Comparison of ENCODE assay signal across 1 cellular context in genomic region chr1:194297999-194298598, GRCh38.
TF ChIP-seq lines count a peak whose summit lies in the region.

No MANE protein-coding gene starts in this region.

TF ChIP-seq in K562, 482 proteins besides CTCF, POLR2A, EP300 and RAD21 (continued from another document and continues in another):
- TF ChIP-seq CTCFL (IDR thresholded peaks at IDR 0.05; ENCODE audit: borderline replicate concordance, insufficient read depth, low read depth, low read length, poor library complexity, severe bottlenecking) = no peak
- no peak for TF ChIP-seq PREB (CRISPR knock-in tag; IDR thresholded peaks at IDR 0.05)
- peak; percentile 34; the same call in 1 of the 2 replicates for TF ChIP-seq PTTG1 (tag; IDR thresholded peaks at IDR 0.05; ENCODE audit: low read depth)
- peak; percentile 61 for TF ChIP-seq BACH1 (tag; IDR thresholded peaks at IDR 0.05)
- TF ChIP-seq BRD9 (IDR thresholded peaks at IDR 0.05; ENCODE audit: low read depth, partially characterized antibody) = no peak
- TF ChIP-seq KDM4B (IDR thresholded peaks at IDR 0.05; ENCODE audit: borderline replicate concordance in 2 of 2, low read depth in 1 of 2) = no peak
- TF ChIP-seq KLF16 (IDR thresholded peaks at IDR 0.05) = no peak
- peak; percentile 78 for TF ChIP-seq CEBPB (tag; IDR thresholded peaks at IDR 0.05)
- TF ChIP-seq CBX8 (IDR thresholded peaks at IDR 0.05; ENCODE audit: borderline replicate concordance, extremely low read depth, low read depth, low read length, poor library complexity, severe bottlenecking) = no peak
- no peak for TF ChIP-seq TAF7 (tag; IDR thresholded peaks at IDR 0.05)
- no peak for TF ChIP-seq SIX5 (IDR thresholded peaks at IDR 0.05; ENCODE audit: borderline replicate concordance in 1 of 2, insufficient read depth in 1 of 2, low read depth in 1 of 2, low read length in 2 of 2)
- TF ChIP-seq ZNF740 (CRISPR knock-in tag; IDR thresholded peaks at IDR 0.05) = no peak
- TF ChIP-seq ZNF740 (tag; IDR thresholded peaks at IDR 0.05) = 0 out of 4 replicates have a peak, but pooled peaks of 1 of the 2 experiments have one; percentile 19
- no peak for TF ChIP-seq BCL6 (CRISPR knock-in tag; IDR thresholded peaks at IDR 0.05)
- no peak for TF ChIP-seq MXI1 (IDR thresholded peaks at IDR 0.05; ENCODE audit: low read depth, low read length)
- TF ChIP-seq ATF3 (IDR thresholded peaks at IDR 0.05) = peak; percentile 64
- TF ChIP-seq ATF3 (CRISPR knock-in tag; conservative IDR thresholded peaks at IDR 0.05) = no peak
- TF ChIP-seq ZSCAN32 (CRISPR knock-in tag; IDR thresholded peaks at IDR 0.05) = peak; percentile 93
- no peak for TF ChIP-seq MBD1 (CRISPR knock-in tag; IDR thresholded peaks at IDR 0.05)
- no peak for TF ChIP-seq ELF1 (tag; IDR thresholded peaks at IDR 0.05)
- no peak for TF ChIP-seq NR2C1 (IDR thresholded peaks at IDR 0.05)
- peak; percentile 65 for TF ChIP-seq NR2C1 (tag; IDR thresholded peaks at IDR 0.05)
- peak; percentile 58 for TF ChIP-seq SMAD4 (CRISPR knock-in tag; conservative IDR thresholded peaks at IDR 0.05)
- TF ChIP-seq HCFC1 (IDR thresholded peaks at IDR 0.05; ENCODE audit: low read depth, low read length) = no peak
- TF ChIP-seq CBFB (CRISPR knock-in tag; IDR thresholded peaks at IDR 0.05) = no peak
- TF ChIP-seq TGIF2 (CRISPR knock-in tag; IDR thresholded peaks at IDR 0.05) = no peak
- no peak for TF ChIP-seq ARID1B (IDR thresholded peaks at IDR 0.05)
- no peak for TF ChIP-seq FOSL1 (tag; conservative IDR thresholded peaks at IDR 0.05)
- no peak for TF ChIP-seq ZBTB2 (IDR thresholded peaks at IDR 0.05)
- TF ChIP-seq CBX2 (IDR thresholded peaks at IDR 0.05; ENCODE audit: insufficient read depth, low read length, poor library complexity, severe bottlenecking) = no peak
- no peak for TF ChIP-seq ZBTB12 (CRISPR knock-in tag; IDR thresholded peaks at IDR 0.05)
- no peak for TF ChIP-seq CLOCK (CRISPR knock-in tag; IDR thresholded peaks at IDR 0.05; ENCODE audit: borderline replicate concordance)
- no peak for TF ChIP-seq ZNF551 (CRISPR knock-in tag; IDR thresholded peaks at IDR 0.05)
- TF ChIP-seq CEBPG (CRISPR knock-in tag; IDR thresholded peaks at IDR 0.05) = peak; percentile 69
- TF ChIP-seq CEBPG (tag; conservative IDR thresholded peaks at IDR 0.05 in 1 of 2, IDR thresholded peaks at IDR 0.05 in 1 of 2) = peak; percentile 91 to 94
- TF ChIP-seq SIN3A (IDR thresholded peaks at IDR 0.05; ENCODE audit: borderline replicate concordance in 2 of 2, control insufficient read depth in 1 of 2, low read depth in 2 of 2, low read length in 2 of 2) = no peak
- no peak for TF ChIP-seq ZFP30 (CRISPR knock-in tag; IDR thresholded peaks at IDR 0.05; ENCODE audit: borderline replicate concordance)
- TF ChIP-seq ZNF232 (CRISPR knock-in tag; IDR thresholded peaks at IDR 0.05) = no peak
- TF ChIP-seq HDAC3 (IDR thresholded peaks at IDR 0.05; ENCODE audit: borderline replicate concordance, partially characterized antibody) = no peak
- TF ChIP-seq RAD51 (IDR thresholded peaks at IDR 0.05; ENCODE audit: borderline replicate concordance, low read depth) = no peak
- no peak for TF ChIP-seq NUFIP1 (IDR thresholded peaks at IDR 0.05; ENCODE audit: partially characterized antibody)
- TF ChIP-seq ZNF561 (CRISPR knock-in tag; conservative IDR thresholded peaks at IDR 0.05) = no peak
- TF ChIP-seq STAT5B (CRISPR knock-in tag; IDR thresholded peaks at IDR 0.05) = no peak
- TF ChIP-seq TAF9B (IDR thresholded peaks at IDR 0.05; ENCODE audit: partially characterized antibody) = no peak
- no peak for TF ChIP-seq MAFG (tag; conservative IDR thresholded peaks at IDR 0.05)
- 0 out of 2 replicates have a peak, but pooled peaks have one; percentile 26 for TF ChIP-seq ATF7 (IDR thresholded peaks at IDR 0.05)
- TF ChIP-seq RBM25 (IDR thresholded peaks at IDR 0.05; ENCODE audit: low read depth, low read length, severe bottlenecking) = no peak
- no peak for TF ChIP-seq ZBTB43 (CRISPR knock-in tag; IDR thresholded peaks at IDR 0.05)
- no peak for TF ChIP-seq XRCC4 (IDR thresholded peaks at IDR 0.05; ENCODE audit: extremely low read depth, insufficient read depth, insufficient read length)
- TF ChIP-seq CREBBP (IDR thresholded peaks at IDR 0.05; ENCODE audit: low read depth, low read length) = no peak
- TF ChIP-seq ZNF75A (CRISPR knock-in tag; IDR thresholded peaks at IDR 0.05) = no peak
- no peak for TF ChIP-seq HINFP (tag; conservative IDR thresholded peaks at IDR 0.05; ENCODE audit: low read depth)
- TF ChIP-seq KHSRP (IDR thresholded peaks at IDR 0.05) = no peak
